Comparison of ENCODE assay signal across 11 cellular contexts in the genomic region with DNA sequence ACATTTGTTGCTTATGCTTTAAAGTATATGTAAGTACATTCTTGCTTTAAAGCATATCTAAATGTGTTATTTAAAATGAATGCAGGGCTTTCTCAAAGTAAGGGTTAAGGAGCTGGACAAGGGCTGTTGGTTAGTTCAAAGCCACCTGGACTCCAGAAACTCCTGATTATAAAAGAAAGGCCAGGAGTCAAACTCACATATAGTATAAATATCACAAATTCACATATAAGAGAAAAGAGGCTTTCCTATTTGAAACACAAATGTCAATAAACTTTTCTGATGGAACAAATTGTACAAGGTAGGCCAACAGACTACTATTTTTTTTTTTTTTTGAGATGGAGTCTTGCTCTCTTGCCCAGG.
DNase-seq lines count a peak whose midpoint lies in the region; ATAC-seq and TF ChIP-seq lines count a peak whose summit lies in the region.
"Had no signal": no experiment of that assay in that cellular context is flagged by ENCODE, and none has a peak within 500 bp of the region (broad histone marks: within the 10 kb centered on the region; RNA-seq: fewer than 3 reads in every experiment).

No MANE protein-coding gene starts in this region.

- H3K36me3 ChIP-seq in BLaER1 (peaks cover 26% of the 10 kb centered on the region), mucosa of rectum (ENCODE audit: control insufficient read depth in 2 of 2, insufficient read depth in 2 of 2, low read length in 2 of 2) (no peaks in the 10 kb centered on the region), body of pancreas (replicated peaks in 1 of 2; ENCODE audit: insufficient read depth in 1 of 2, low read depth in 2 of 2) (no peaks in the 10 kb centered on the region)
- H3K36me3 ChIP-seq: cardiac muscle cell had no signal

- H3K4me3 Mint-ChIP-seq in T-cell, result peak overlapping the region; percentile 83 to 84 (median 83)

- peak overlapping the region; percentile 91 to 98 for H3K27ac Mint-ChIP-seq in T-cell

- DNase-seq in T-cell, result no peak
- DNase-seq in body of pancreas, result no peak
- DNase-seq in globus pallidus (ENCODE audit: low spot score), result no peak
- DNase-seq in AML-193 (lab: John Stamatoyannopoulos, UW), result no peak
- no peak for DNase-seq in D341Med (ENCODE audit: low spot score)
- DNase-seq: GOT3, NCI-H2107 had no signal

- H3K4me3 ChIP-seq in BLaER1, result peak overlapping the region; percentile 52
- peak overlapping the region; percentile 4 for H3K4me3 ChIP-seq in GM12875 (ENCODE audit: low read depth, low read length)
- no peak overlapping the region for H3K4me3 ChIP-seq in mucosa of rectum (ENCODE audit: low read length in 2 of 2)
- H3K4me3 ChIP-seq in body of pancreas, result no peak overlapping the region
- H3K4me3 ChIP-seq: cardiac muscle cell had no signal

- no peaks in the 10 kb centered on the region for H3K9me3 ChIP-seq in BLaER1
- no peaks in the 10 kb centered on the region for H3K9me3 ChIP-seq in mucosa of rectum (ENCODE audit: control insufficient read depth in 2 of 2, low read length in 2 of 2)
- no peaks in the 10 kb centered on the region for H3K9me3 ChIP-seq in body of pancreas

- H3K27ac ChIP-seq in BLaER1, result peak overlapping the region; percentile 93
- H3K27ac ChIP-seq in mucosa of rectum (ENCODE audit: low read depth in 2 of 2, low read length in 2 of 2), result peak overlapping the region; percentile 66 to 75
- H3K27ac ChIP-seq in body of pancreas, result peak overlapping the region in 1 of 4 donors; percentile 75

- H3K36me3 Mint-ChIP-seq in T-cell, result peaks cover 22% of the 10 kb centered on the region

- CTCF ChIA-PET in T-cell (lab: Charles Lee), result interaction anchor here in 1 of 2 donors (0.5 to 1.2 kb wide), 2 partner anchors 15 to 28 kb away, joined by 3 to 8 read pairs; no protein-coding TSS in a partner anchor

- ATAC-seq in T-cell (replicated peaks in 1 of 4) (no peak), body of pancreas (no peak)

- TF ChIP-seq POLR2A in body of pancreas (IDR thresholded peaks at IDR 0.05), result no peak

- no peaks in the 10 kb centered on the region for H3K9me3 Mint-ChIP-seq in T-cell

- H4K20me1 ChIP-seq in BLaER1, result no peaks in the 10 kb centered on the region

- H3K4me1 Mint-ChIP-seq in T-cell, result peaks cover 64 to 75% (median 67%) of the 10 kb centered on the region in 3 donors

- intact Hi-C loops in body of pancreas (cut with DNase I), result no loop called here

- TF ChIP-seq CTCF in GM12875 (IDR thresholded peaks at IDR 0.05; ENCODE audit: borderline replicate concordance, insufficient read depth, low read depth, low read length) (no peak), body of pancreas (IDR thresholded peaks at IDR 0.05) (no peak)

- H3K27me3 ChIP-seq in BLaER1 (no peaks in the 10 kb centered on the region), mucosa of rectum (ENCODE audit: control insufficient read depth in 2 of 2, insufficient read depth in 2 of 2, low read length in 2 of 2) (no peaks in the 10 kb centered on the region), body of pancreas (no peaks in the 10 kb centered on the region)
- H3K27me3 ChIP-seq: cardiac muscle cell had no signal

- H3K27me3 Mint-ChIP-seq in T-cell, result no peaks in the 10 kb centered on the region

- peak overlapping the region; percentile 77 for H3K4me2 ChIP-seq in BLaER1

- POLR2A ChIA-PET in T-cell (lab: Charles Lee), result interaction anchor here (0.7 to 2.9 kb wide), 3 partner anchors 16 to 98 kb away, joined by 4 to 19 read pairs (median 4); no protein-coding TSS in a partner anchor

- H3K4me1 ChIP-seq in BLaER1, result peaks cover 62% of the 10 kb centered on the region
- peaks cover 0 to 7% of the 10 kb centered on the region in 2 donors for H3K4me1 ChIP-seq in mucosa of rectum (ENCODE audit: control insufficient read depth in 2 of 2, insufficient read depth in 2 of 2, low read length in 2 of 2)
- H3K4me1 ChIP-seq in body of pancreas, result peaks cover 5% of the 10 kb centered on the region

- H3K9ac ChIP-seq in BLaER1, result peak overlapping the region; percentile 13; the same call in 1 of the 2 replicates
- H3K9ac ChIP-seq in mucosa of rectum (ENCODE audit: low read depth in 1 of 2, low read length in 2 of 2), result no peak overlapping the region

Comparison
In these comparisons a context has a peak if more than half of its experiments do, and no peak if none do; other contexts are left out.
1. H3K4me3 ChIP-seq: peak in BLaER1 (single experiment) and GM12875 (single experiment); none in mucosa of rectum (0 of 2) and body of pancreas (0 of 2).